8 cellular contexts compared by ENCODE assay signal in genomic region chr6:36759177-36759757, GRCh38.
DNase-seq lines count a peak whose midpoint lies in the region; ATAC-seq and TF ChIP-seq lines count a peak whose summit lies in the region.

No MANE protein-coding gene starts in this region.

- H3K36me3 Mint-ChIP-seq in CD8-positive, alpha-beta memory T cell, result no peaks in the 10 kb centered on the region

- TF ChIP-seq CTCF in HFF-Myc (IDR thresholded peaks at IDR 0.05; ENCODE audit: low read depth, low read length, missing control alignments), result peak; percentile 98

- intact Hi-C loops in left colon (cut with DNase I, micrococcal nuclease), result loop anchor here (5.0 to 10.0 kb wide), 2 partner anchors 134 to 142 kb away; no protein-coding TSS in a partner anchor

- no peak overlapping the region for H3K27ac ChIP-seq in CD8-positive, alpha-beta memory T cell (ENCODE audit: low read depth, low read length)
- H3K27ac ChIP-seq in caudate nucleus (ENCODE audit: low read depth, low read length), result peak overlapping the region; percentile 40

- peak; percentile 60 to 80 (median 75) for DNase-seq in CD8-positive, alpha-beta memory T cell
- no peak for DNase-seq in HFF-Myc (ENCODE audit: extremely low read depth, low read depth)
- DNase-seq in NCI-H446 treated with DMSO at 0.1 percent for 48 hours (lab: John Stamatoyannopoulos, UW), result peak; percentile 48
- DNase-seq in activated CD4-positive, CD25-positive, alpha-beta regulatory T cell treated with anti-CD3 and anti-CD28 coated beads, Interleukin-2, amount 50 U/mL, for 72 hours, result peak; percentile 87
- peak in 57 of 61 donors; percentile 17 to 82 (median 57) for DNase-seq in caudate nucleus (lab: John Stamatoyannopoulos, UW)
- DNase-seq in left colon, result peak; percentile 74 to 85
- peak; percentile 84 to 87 for DNase-seq in stimulated activated CD4-positive, alpha-beta T cell treated with anti-CD3 and anti-CD28 coated beads, Interleukin-2, amount 100 ng/mL, for 48 hours

- H3K4me1 Mint-ChIP-seq in CD8-positive, alpha-beta memory T cell, result peaks cover 36 to 47% (median 46%) of the 10 kb centered on the region in 3 donors

- no peaks in the 10 kb centered on the region for H3K27me3 ChIP-seq in CD8-positive, alpha-beta memory T cell (ENCODE audit: insufficient read depth, low read length, poor library complexity, severe bottlenecking)

- no peak overlapping the region for H3K4me3 Mint-ChIP-seq in CD8-positive, alpha-beta memory T cell

- peak; percentile 72 for ATAC-seq in left colon
- no peak for ATAC-seq in HG03175 (IDR thresholded peaks at IDR 0.05; ENCODE audit: unreplicated experiment)

- CTCF ChIA-PET in CD8-positive, alpha-beta memory T cell (lab: Charles Lee), result interaction anchor here (0.5 to 4.2 kb wide), 38 partner anchors 10 to 464 kb away, joined by 3 to 43 read pairs (median 4); partner anchors contain the start of genes CDKN1A and PPIL1

- H3K27me3 Mint-ChIP-seq in CD8-positive, alpha-beta memory T cell, result peaks cover 0 to 7% of the 10 kb centered on the region in 2 donors

- H3K9me3 Mint-ChIP-seq in CD8-positive, alpha-beta memory T cell, result no peaks in the 10 kb centered on the region

- H3K9me3 ChIP-seq in CD8-positive, alpha-beta memory T cell (ENCODE audit: low read length), result no peaks in the 10 kb centered on the region

- POLR2A ChIA-PET in CD8-positive, alpha-beta memory T cell (lab: Charles Lee), result interaction anchor here (0.6 kb wide), 1 partner anchor 7 kb away, joined by 4 read pairs; no protein-coding TSS in a partner anchor

- no peak overlapping the region for H3K4me3 ChIP-seq in CD8-positive, alpha-beta memory T cell (ENCODE audit: low read length)
- H3K4me3 ChIP-seq in HFF-Myc (replicated peaks; ENCODE audit: low read depth, low read length), result no peak overlapping the region

- H3K36me3 ChIP-seq in CD8-positive, alpha-beta memory T cell (ENCODE audit: insufficient read depth, low read length), result no peaks in the 10 kb centered on the region

- peaks cover 41% of the 10 kb centered on the region for H3K4me1 ChIP-seq in CD8-positive, alpha-beta memory T cell (ENCODE audit: insufficient read depth, low read length)

- H3K27ac Mint-ChIP-seq in CD8-positive, alpha-beta memory T cell, result peak overlapping the region in 5 of 8 donors; percentile 70 to 98 (median 85)
